In the genomic region with DNA sequence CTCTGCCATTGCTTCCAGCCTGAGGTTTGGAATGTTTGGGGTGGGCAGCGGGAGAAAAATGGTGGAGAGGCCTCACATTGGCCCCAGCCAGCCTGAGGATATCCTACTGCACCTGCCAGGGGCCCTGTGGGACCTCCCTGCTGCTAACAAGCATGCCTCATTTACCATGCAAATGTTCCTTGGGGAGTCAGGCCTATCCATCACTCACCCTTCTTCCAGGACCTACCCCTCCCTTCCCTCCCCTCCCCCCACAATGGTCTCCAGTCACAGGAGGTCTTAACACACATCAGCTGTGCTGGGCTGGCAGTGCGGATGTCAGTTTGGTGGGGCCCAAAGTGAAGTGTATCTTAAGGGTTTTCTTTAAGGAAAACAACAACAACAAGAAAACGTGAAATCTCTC, we compare ENCODE assay signal across 25 cellular contexts.
DNase-seq lines count a peak whose midpoint lies in the region; FAIRE-seq and TF ChIP-seq lines count a peak whose summit lies in the region.
"Had no signal": no experiment of that assay in that cellular context is flagged by ENCODE, and none has a peak within 500 bp of the region (broad histone marks: within the 10 kb centered on the region; RNA-seq: fewer than 3 reads in every experiment).

No MANE protein-coding gene starts in this region.

- no peak overlapping the region for H3K27ac ChIP-seq in H1 (ENCODE audit: low read depth, low read length)
- H3K27ac ChIP-seq: SJSA1 had no signal

- CTCF ChIA-PET in H1 (lab: Charles Lee; ENCODE audit: partially characterized antibody) = no interaction called here

- H2AK5ac ChIP-seq in H1 (ENCODE audit: low read depth, low read length) = no peak overlapping the region

- TF ChIP-seq EP300 in H1 (IDR thresholded peaks at IDR 0.05; ENCODE audit: borderline replicate concordance in 1 of 2, low read depth in 2 of 2, low read length in 2 of 2) = no peak

- peak in 1 of 2 experiments; percentile 6; a peak in 1 of 4 replicates for TF ChIP-seq RAD21 in H1 (IDR thresholded peaks at IDR 0.05 in 1 of 2, conservative IDR thresholded peaks at IDR 0.05 in 1 of 2; ENCODE audit: low read depth in 2 of 2, low read length in 2 of 2)

- H4K8ac ChIP-seq in H1 (ENCODE audit: extremely low read depth, insufficient read depth, low read length) = no peak overlapping the region

- H3K23ac ChIP-seq in H1 (ENCODE audit: insufficient read length) = no peak overlapping the region

- H3K4me1 ChIP-seq in H1 (replicated peaks in 1 of 4; ENCODE audit: control insufficient read depth in 3 of 4, insufficient read depth in 4 of 4, low read length in 3 of 4) = peaks cover 3 to 10% (median 4%) of the 10 kb centered on the region in 4 experiments; a peak in 5 of 7 replicates
- H3K4me1 ChIP-seq: BE2C, SJSA1 had no signal

- no peak overlapping the region for H2AFZ ChIP-seq in H1 (ENCODE audit: low read length)

- H3K27me3 ChIP-seq in H1 (replicated peaks in 1 of 4; ENCODE audit: control insufficient read depth in 3 of 4, extremely low read depth in 1 of 4, insufficient read depth in 3 of 4, low read length in 3 of 4) = no peaks in the 10 kb centered on the region
- H3K27me3 ChIP-seq: BE2C, SJSA1 had no signal

- no peaks in the 10 kb centered on the region for H3K79me2 ChIP-seq in H1 (ENCODE audit: control insufficient read depth in 1 of 2, insufficient read depth in 2 of 2, low read length in 2 of 2)

- no peaks in the 10 kb centered on the region for H3K79me1 ChIP-seq in H1 (ENCODE audit: low read depth, low read length)

- FAIRE-seq in H1 (lab: Jason Lieb, UNC) (peak; percentile 87), GM12892 (lab: Jason Lieb, UNC) (no peak)
- FAIRE-seq: D721Med, G401.6, GM18507 had no signal

- no peak overlapping the region for H3K4ac ChIP-seq in H1 (replicated peaks; ENCODE audit: insufficient read length, low read depth, low read length)

- H2BK12ac ChIP-seq in H1 (ENCODE audit: low read depth, low read length) = peak overlapping the region; percentile 50; the same call in 1 of the 2 replicates

- no peak overlapping the region for H2BK15ac ChIP-seq in H1 (ENCODE audit: low read length)

- H3K18ac ChIP-seq in H1 (ENCODE audit: extremely low read depth, low read length) = no peak overlapping the region

- H4K5ac ChIP-seq in H1 (ENCODE audit: insufficient read length, low read depth, low read length) = no peak overlapping the region

- no peak overlapping the region for H3K9ac ChIP-seq in H1 (replicated peaks in 1 of 4; ENCODE audit: extremely low read depth in 1 of 4, low read depth in 3 of 4, low read length in 3 of 4)

- H3K4me3 ChIP-seq in H1 (ENCODE audit: extremely low read depth in 1 of 4, insufficient read depth in 2 of 4, low read depth in 3 of 4, low read length in 4 of 4) = no peak overlapping the region
- H3K4me3 ChIP-seq: SJSA1 had no signal

- POLR2A ChIA-PET in H1 (lab: Charles Lee; ENCODE audit: partially characterized antibody) = no interaction called here

- WGBS in H1 (ENCODE audit: extremely low coverage in 1 of 2, insufficient coverage in 1 of 2, insufficient read length in 1 of 2, insufficient replicate concordance in 2 of 2, low coverage in 1 of 2, low lambda C conversion rate in 2 of 2, missing lambda C conversion rate in 1 of 2), 2 experiments = 59% methylated on average over 3 of the region's 3 CpGs; no CpG with 5 or more reads in 1 of the 2 experiments

- H3K36me3 ChIP-seq in H1 (ENCODE audit: control insufficient read depth in 2 of 4, insufficient read depth in 4 of 4, low read length in 3 of 4) = no peaks in the 10 kb centered on the region
- H3K36me3 ChIP-seq: BE2C, SJSA1 had no signal

- peak overlapping the region; percentile 26 to 28; a peak in 3 of 4 replicates for H3K4me2 ChIP-seq in H1 (ENCODE audit: insufficient read depth in 1 of 2, low read depth in 2 of 2, low read length in 2 of 2)

- H2BK20ac ChIP-seq in H1 (ENCODE audit: low read length) = no peak overlapping the region

- H4K91ac ChIP-seq in H1 (replicated peaks; ENCODE audit: insufficient read length, low read length) = no peak overlapping the region

- peak; percentile 18 for DNase-seq in activated CD8-positive, alpha-beta memory T cell treated with anti-CD3 and anti-CD28 coated beads, Interleukin-2, amount 50 U/mL, for 48 hours
- DNase-seq in activated CD8-positive, alpha-beta memory T cell treated with anti-CD3 and anti-CD28 coated beads for 24 hours = no peak
- DNase-seq in H1 (ENCODE audit: low read depth in 1 of 2, low spot score in 2 of 2) = no peak
- DNase-seq in mesenteric fat pad (ENCODE audit: low spot score) = peak; percentile 45
- no peak for DNase-seq in stimulated activated CD4-positive, alpha-beta T cell treated with anti-CD3 and anti-CD28 coated beads, Interleukin-4, amount 100 ng/mL, for 24 hours
- DNase-seq in hepatic stellate cell (ENCODE audit: low spot score) = no peak
- no peak for DNase-seq in GM12892 (ENCODE audit: insufficient read length)
- no peak for DNase-seq in NCI-H2227 treated with DMSO at 0.1 percent for 48 hours (lab: John Stamatoyannopoulos, UW)
- DNase-seq: 8988T; BE2C; CD8-positive, alpha-beta memory T cell; DMS79; HCEC 1CT; IMR-90; Kasumi-1; MM.1S; NCI-H1105; NCI-H187; NCI-H345; NCI-H526 treated with DMSO at 0.1 percent for 48 hours; NK-92 treated with Interleukin-12 subunit alpha and Interleukin-12 subunit beta, amount 100 ng/mL, for 24 hours had no signal

- H3K56ac ChIP-seq in H1 (replicated peaks; ENCODE audit: insufficient read length, low read depth, low read length) = no peak overlapping the region

- H3K9me3 ChIP-seq in H1 (ENCODE audit: insufficient read depth in 2 of 2, low read depth in 1 of 2, low read length in 1 of 2) = no peaks in the 10 kb centered on the region
- H3K9me3 ChIP-seq: BE2C had no signal

- no peak for TF ChIP-seq POLR2A in H1 (IDR thresholded peaks at IDR 0.05; ENCODE audit: control extremely low read depth in 1 of 2, low read depth in 2 of 2, low read length in 2 of 2)
- TF ChIP-seq POLR2A in GM12892 (IDR thresholded peaks at IDR 0.05; ENCODE audit: low read depth, low read length) = no peak

- H2BK120ac ChIP-seq in H1 (replicated peaks; ENCODE audit: low read depth, low read length) = no peak overlapping the region

- no peak for TF ChIP-seq CTCF in H1 (IDR thresholded peaks at IDR 0.05; ENCODE audit: control extremely low read depth in 1 of 3, insufficient read depth in 1 of 3, low read depth in 1 of 3, low read length in 3 of 3)

- H2BK5ac ChIP-seq in H1 (ENCODE audit: low read depth, low read length) = no peak overlapping the region

- H3K14ac ChIP-seq in H1 (ENCODE audit: insufficient read length) = no peak overlapping the region

- H3K23me2 ChIP-seq in H1 (ENCODE audit: low read depth, low read length) = peaks cover 8% of the 10 kb centered on the region; the same call in 1 of the 2 replicates

- peaks cover 0 to 2% of the 10 kb centered on the region in 2 experiments for H4K20me1 ChIP-seq in H1 (replicated peaks in 1 of 2; ENCODE audit: control insufficient read depth in 1 of 2, insufficient read depth in 2 of 2, low read length in 2 of 2)

TF ChIP-seq in H1, 55 proteins besides CTCF, POLR2A, EP300 and RAD21 (continues in another document):
- peak; percentile 67 for TF ChIP-seq MAX (IDR thresholded peaks at IDR 0.05)
- no peak for TF ChIP-seq HDAC6 (IDR thresholded peaks at IDR 0.05; ENCODE audit: low read depth, low read length)
- TF ChIP-seq BCL11A (IDR thresholded peaks at IDR 0.05; ENCODE audit: low read depth in 2 of 2, low read length in 2 of 2) = no peak
- no peak for TF ChIP-seq RBBP5 (IDR thresholded peaks at IDR 0.05; ENCODE audit: borderline replicate concordance, low read depth, low read length)
- no peak for TF ChIP-seq KDM4A (IDR thresholded peaks at IDR 0.05; ENCODE audit: low read depth, low read length, severe bottlenecking)
- TF ChIP-seq CHD1 (IDR thresholded peaks at IDR 0.05; ENCODE audit: low read depth, low read length) = no peak
- TF ChIP-seq RXRA (IDR thresholded peaks at IDR 0.05; ENCODE audit: insufficient read depth, low read depth, low read length) = no peak
- TF ChIP-seq SP1 (IDR thresholded peaks at IDR 0.05; ENCODE audit: low read depth, low read length) = no peak
- TF ChIP-seq POLR2AphosphoS5 (IDR thresholded peaks at IDR 0.05; ENCODE audit: low read depth, low read length) = no peak
- TF ChIP-seq GTF2F1 (IDR thresholded peaks at IDR 0.05; ENCODE audit: borderline replicate concordance, low read depth, low read length) = no peak
- no peak for TF ChIP-seq EZH2 (IDR thresholded peaks at IDR 0.05; ENCODE audit: low read depth, low read length, severe bottlenecking)
- TF ChIP-seq, protein P1, sequence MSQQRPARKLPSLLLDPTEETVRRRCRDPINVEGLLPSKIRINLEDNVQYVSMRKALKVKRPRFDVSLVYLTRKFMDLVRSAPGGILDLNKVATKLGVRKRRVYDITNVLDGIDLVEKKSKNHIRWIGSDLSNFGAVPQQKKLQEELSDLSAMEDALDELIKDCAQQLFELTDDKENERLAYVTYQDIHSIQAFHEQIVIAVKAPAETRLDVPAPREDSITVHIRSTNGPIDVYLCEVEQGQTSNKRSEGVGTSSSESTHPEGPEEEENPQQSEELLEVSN (IDR thresholded peaks at IDR 0.05) = no peak; the same call in 1 of the 2 replicates
- TF ChIP-seq HDAC2 (IDR thresholded peaks at IDR 0.05; ENCODE audit: borderline replicate concordance in 1 of 2, low read depth in 2 of 2, low read length in 2 of 2) = no peak
- peak; percentile 39; the same call in 1 of the 2 replicates for TF ChIP-seq TAF1 (IDR thresholded peaks at IDR 0.05; ENCODE audit: low read depth, low read length)
- no peak for TF ChIP-seq RNF2 (IDR thresholded peaks at IDR 0.05; ENCODE audit: borderline replicate concordance, low read depth, low read length, missing control alignments, poor library complexity, severe bottlenecking)
- TF ChIP-seq SIN3A (conservative IDR thresholded peaks at IDR 0.05 in 1 of 2, IDR thresholded peaks at IDR 0.05 in 1 of 2; ENCODE audit: low read depth in 1 of 2, low read length in 2 of 2) = 0 out of 4 replicates have a peak, but pooled peaks of 1 of the 2 experiments have one; percentile 49
- no peak for TF ChIP-seq POU5F1 (IDR thresholded peaks at IDR 0.05; ENCODE audit: low read depth, low read length)
- no peak for TF ChIP-seq SUZ12 (IDR thresholded peaks at IDR 0.05; ENCODE audit: low read length)
- 0 out of 2 replicates have a peak, but pooled peaks have one; percentile 54 for TF ChIP-seq YY1 (IDR thresholded peaks at IDR 0.05; ENCODE audit: low read depth, low read length)
- no peak for TF ChIP-seq ZNF274 (IDR thresholded peaks at IDR 0.05; ENCODE audit: borderline replicate concordance, extremely low read depth, low read length)
- peak; percentile 44 for TF ChIP-seq ASH2L (IDR thresholded peaks at IDR 0.05; ENCODE audit: low read length)
- 0 out of 2 replicates have a peak, but pooled peaks have one; percentile 3 for TF ChIP-seq TEAD4 (IDR thresholded peaks at IDR 0.05; ENCODE audit: low read depth, low read length)

Comparison
In these comparisons a context has a peak if more than half of its experiments do, and no peak if none do; other contexts are left out.
1. DNase-seq: peak in activated CD8-positive, alpha-beta memory T cell treated with anti-CD3 and anti-CD28 coated beads, Interleukin-2, amount 50 U/mL, for 48 hours (single experiment) and mesenteric fat pad (single experiment); none in activated CD8-positive, alpha-beta memory T cell treated with anti-CD3 and anti-CD28 coated beads for 24 hours (single experiment), H1 (0 of 2), stimulated activated CD4-positive, alpha-beta T cell treated with anti-CD3 and anti-CD28 coated beads, Interleukin-4, amount 100 ng/mL, for 24 hours (single experiment), hepatic stellate cell (single experiment), GM12892 (single experiment) and NCI-H2227 treated with DMSO at 0.1 percent for 48 hours (single experiment).